12 cellular contexts compared by ENCODE assay signal in the genomic region with DNA sequence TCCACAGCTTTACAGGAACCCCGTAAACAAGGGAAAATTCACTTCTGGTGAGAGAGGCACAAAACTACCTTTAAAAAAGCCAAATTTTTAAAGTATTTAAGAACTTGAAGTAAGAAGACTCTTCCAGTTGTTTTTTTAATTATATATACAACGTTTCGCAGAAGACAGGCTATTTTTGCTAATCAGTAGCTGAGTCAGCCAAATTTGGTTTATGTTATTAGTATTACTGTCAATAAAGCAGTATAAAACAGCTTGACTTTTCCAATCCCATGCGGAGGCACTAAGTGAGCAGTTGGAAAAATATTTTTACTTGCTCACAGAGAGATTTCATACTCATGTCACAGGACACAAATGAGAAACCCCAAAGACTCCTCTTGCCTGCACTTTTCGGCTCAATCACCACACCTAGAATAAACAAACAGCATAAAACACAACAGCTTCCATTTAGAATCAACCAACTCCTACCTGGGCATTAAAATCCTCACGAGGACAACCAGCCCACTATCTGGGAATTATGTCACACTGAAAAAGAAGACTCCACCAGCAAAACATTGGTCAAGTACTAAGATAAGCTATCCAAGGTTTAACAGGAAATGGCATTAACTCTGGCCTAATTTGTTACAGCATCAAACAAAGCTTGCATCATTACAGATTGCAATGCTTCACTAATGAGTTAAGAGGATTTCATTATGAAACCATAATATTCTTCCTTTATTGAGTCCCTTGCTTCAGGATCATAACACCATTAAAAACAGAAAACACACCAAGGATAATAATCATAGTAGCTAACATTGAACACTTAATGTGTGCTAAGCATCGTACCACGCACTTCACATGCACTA. TPM values are rescaled to one million over a fixed set of nuclear protein-coding genes. Genes with fewer than 3 reads are reported as not detected.
DNase-seq lines count a peak whose midpoint lies in the region; ATAC-seq and TF ChIP-seq lines count a peak whose summit lies in the region.
"Had no signal": no experiment of that assay in that cellular context is flagged by ENCODE, and none has a peak within 500 bp of the region (broad histone marks: within the 10 kb centered on the region; RNA-seq: fewer than 3 reads in every experiment).

No MANE protein-coding gene starts in this region.

- 76 to 78% methylated on average over 8 of the region's 8 CpGs for WGBS in sigmoid colon, 2 donors

- ATAC-seq in RWPE2 (ENCODE audit: low read depth) (no peak), left colon (no peak)
- ATAC-seq: sciatic nerve had no signal

- no peaks in the 10 kb centered on the region for H3K36me3 ChIP-seq in RWPE2 (ENCODE audit: low read depth)
- no peaks in the 10 kb centered on the region for H3K36me3 ChIP-seq in sigmoid colon

- H3K27ac ChIP-seq in RWPE2 (ENCODE audit: poor library complexity, severe bottlenecking) (peak overlapping the region; percentile 97), sigmoid colon (peak overlapping the region; percentile 57 to 81 (median 72))

- DNase-seq in NCI-H2029 (lab: John Stamatoyannopoulos, UW) (peak; percentile 18), NCI-H2029 treated with DMSO at 0.1 percent for 48 hours (lab: John Stamatoyannopoulos, UW) (no peak), RWPE2 (ENCODE audit: low spot score) (no peak), epithelial cell of esophagus (ENCODE audit: low read depth) (peak; percentile 32), sigmoid colon (no peak), left colon (no peak), HPDE6-E6E7 (ENCODE audit: extremely low spot score) (no peak), HUDEP-2 (lab: John Stamatoyannopoulos, UW; ENCODE audit: unreplicated experiment in 76 of 76) (no peak)
- DNase-seq: activated CD4-positive, CD25-positive, alpha-beta regulatory T cell treated with anti-CD3 and anti-CD28 coated beads, Interleukin-2, amount 50 U/mL, for 72 hours; GOT3; stimulated activated naive CD8-positive, alpha-beta T cell treated with anti-CD3 and anti-CD28 coated beads, Interleukin-15, Interleukin-2, amounts not matched to agents 100 U/mL and 50 U/mL, for 24 hours had no signal

- no peak overlapping the region for H3K4me3 ChIP-seq in RWPE2 (ENCODE audit: severe bottlenecking)
- H3K4me3 ChIP-seq in epithelial cell of esophagus (ENCODE audit: low read length) = no peak overlapping the region
- H3K4me3 ChIP-seq in sigmoid colon = no peak overlapping the region

- no peak for TF ChIP-seq CTCF in RWPE2 (IDR thresholded peaks at IDR 0.05; ENCODE audit: poor library complexity, severe bottlenecking)
- no peak for TF ChIP-seq CTCF in epithelial cell of esophagus (IDR thresholded peaks at IDR 0.05; ENCODE audit: insufficient read depth, low read depth, low read length, missing control alignments)
- no peak for TF ChIP-seq CTCF in sigmoid colon (IDR thresholded peaks at IDR 0.05)

- no peak for TF ChIP-seq POLR2A in sigmoid colon (IDR thresholded peaks at IDR 0.05)

- H3K27me3 ChIP-seq in RWPE2 (ENCODE audit: insufficient read depth, poor library complexity, severe bottlenecking) = no peaks in the 10 kb centered on the region
- no peaks in the 10 kb centered on the region for H3K27me3 ChIP-seq in sigmoid colon

- no peak for TF ChIP-seq EP300 in sigmoid colon (IDR thresholded peaks at IDR 0.05)

- H3K9me3 ChIP-seq in RWPE2 (ENCODE audit: severe bottlenecking) (no peaks in the 10 kb centered on the region), sigmoid colon (no peaks in the 10 kb centered on the region)

- H3K4me1 ChIP-seq in RWPE2 (ENCODE audit: insufficient read depth, poor library complexity, severe bottlenecking) (peaks cover 46% of the 10 kb centered on the region), sigmoid colon (peaks cover 0 to 70% (median 50%) of the 10 kb centered on the region in 4 donors)

- intact Hi-C loops in sigmoid colon (cut with DNase I) = no loop called here
- intact Hi-C loops in left colon (cut with DNase I, micrococcal nuclease) = no loop called here

RNA-seq across cellular contexts. Expression of a gene that starts 26.3 kb away (rescaled TPM):
- total RNA-seq in sigmoid colon = 10 to 100 TPM; 54.3 to 73.8 (median 70.4) TPM
- polyA plus RNA-seq in sigmoid colon = 10 to 100 TPM in 1 of 3 donors, 1 to 10 TPM in 2; 7.2 to 51.6 (median 9.6) TPM
- 10 to 100 TPM; 21.8 to 26.7 TPM for total RNA-seq in left colon

Comparison
In these comparisons a context has a peak if more than half of its experiments do, and no peak if none do; other contexts are left out.
1. DNase-seq: peak in NCI-H2029 (single experiment) and epithelial cell of esophagus (single experiment); none in NCI-H2029 treated with DMSO at 0.1 percent for 48 hours (single experiment), RWPE2 (single experiment), sigmoid colon (single experiment), left colon (0 of 2), HPDE6-E6E7 (single experiment) and HUDEP-2 (0 of 76).